Comparison of ENCODE assay signal across 10 cellular contexts in the genomic region with DNA sequence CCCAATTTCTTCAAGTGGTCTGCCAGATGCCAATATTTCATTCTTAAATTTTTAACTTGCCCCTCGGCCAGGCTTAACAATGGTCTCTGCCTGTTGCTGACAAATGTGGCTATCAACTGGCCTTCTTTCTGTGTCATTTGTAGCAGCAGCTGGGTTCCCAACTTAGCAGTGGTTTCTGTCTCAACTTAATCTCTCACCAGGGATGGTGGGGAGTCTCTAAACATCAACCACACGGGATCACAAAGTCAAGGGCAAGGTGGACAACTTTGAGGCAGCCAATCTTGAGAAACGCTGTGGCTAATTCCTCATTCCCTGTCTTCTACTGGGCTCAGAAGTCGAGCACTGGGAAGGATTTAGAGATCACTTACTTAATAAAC.
A peak's percentile ranks its signal among the peaks of the same experiment; 100 is the strongest.
DNase-seq lines count a peak whose midpoint lies in the region; ATAC-seq and FAIRE-seq lines count a peak whose summit lies in the region.
"Had no signal": no experiment of that assay in that cellular context is flagged by ENCODE, and none has a peak within 500 bp of the region (broad histone marks: within the 10 kb centered on the region; RNA-seq: fewer than 3 reads in every experiment).

No MANE protein-coding gene starts in this region.

- H3K79me2 ChIP-seq in ACC112 (ENCODE audit: control insufficient read depth, insufficient read depth, low read length, unreplicated experiment), result peaks cover 28% of the 10 kb centered on the region

- peaks cover 24% of the 10 kb centered on the region for H3K4me1 ChIP-seq in ACC112 (ENCODE audit: control insufficient read depth, insufficient read depth, low read length, unreplicated experiment)

- H3K4me3 Mint-ChIP-seq in activated naive CD8-positive, alpha-beta T cell treated with anti-CD3 and anti-CD28 coated beads for 36 hours, result no peak overlapping the region

- peak; percentile 67 for FAIRE-seq in GM19239 (lab: Jason Lieb, UNC)

- H3K27me3 Mint-ChIP-seq in activated naive CD8-positive, alpha-beta T cell treated with anti-CD3 and anti-CD28 coated beads for 36 hours, result no peaks in the 10 kb centered on the region

- peak overlapping the region; percentile 91 for H3K27ac ChIP-seq in ACC112 (ENCODE audit: low read depth, low read length)

- peak overlapping the region; percentile 17; the same call in 1 of the 2 replicates for H3K4me3 ChIP-seq in ACC112 (ENCODE audit: low read depth, low read length)

- no peaks in the 10 kb centered on the region for H3K9me3 Mint-ChIP-seq in activated naive CD8-positive, alpha-beta T cell treated with anti-CD3 and anti-CD28 coated beads for 36 hours

- H3K4me1 Mint-ChIP-seq in activated naive CD8-positive, alpha-beta T cell treated with anti-CD3 and anti-CD28 coated beads for 36 hours, result peaks cover 66% of the 10 kb centered on the region

- peak overlapping the region; percentile 95 for H3K27ac Mint-ChIP-seq in activated naive CD8-positive, alpha-beta T cell treated with anti-CD3 and anti-CD28 coated beads for 36 hours

- H2AFZ ChIP-seq in ACC112 (ENCODE audit: low read length, unreplicated experiment), result no peak overlapping the region

- no peaks in the 10 kb centered on the region for H3K27me3 ChIP-seq in ACC112 (ENCODE audit: insufficient read depth, low read length)

- DNase-seq in GM19239 (ENCODE audit: insufficient read length, low spot score) (no peak), myocyte (ENCODE audit: low read depth) (peak; percentile 92), NCI-H69 (lab: John Stamatoyannopoulos, UW) (no peak), UCSD-AML1 (lab: John Stamatoyannopoulos, UW; ENCODE audit: unreplicated experiment) (no peak), hypothalamus (lab: John Stamatoyannopoulos, UW) (no peak)
- DNase-seq in activated naive CD8-positive, alpha-beta T cell treated with anti-CD3 and anti-CD28 coated beads for 36 hours, result no peak
- DNase-seq: NCI-H446 treated with DMSO at 0.1 percent for 48 hours, nucleus accumbens had no signal

- no peak for ATAC-seq in HG03108 (IDR thresholded peaks at IDR 0.05; ENCODE audit: unreplicated experiment)

- H3K36me3 ChIP-seq in ACC112 (ENCODE audit: insufficient read depth, low read length), result no peaks in the 10 kb centered on the region

- peaks cover 17% of the 10 kb centered on the region for H3K36me3 Mint-ChIP-seq in activated naive CD8-positive, alpha-beta T cell treated with anti-CD3 and anti-CD28 coated beads for 36 hours
